ENCODE assay signal across 21 cellular contexts in the genomic region with DNA sequence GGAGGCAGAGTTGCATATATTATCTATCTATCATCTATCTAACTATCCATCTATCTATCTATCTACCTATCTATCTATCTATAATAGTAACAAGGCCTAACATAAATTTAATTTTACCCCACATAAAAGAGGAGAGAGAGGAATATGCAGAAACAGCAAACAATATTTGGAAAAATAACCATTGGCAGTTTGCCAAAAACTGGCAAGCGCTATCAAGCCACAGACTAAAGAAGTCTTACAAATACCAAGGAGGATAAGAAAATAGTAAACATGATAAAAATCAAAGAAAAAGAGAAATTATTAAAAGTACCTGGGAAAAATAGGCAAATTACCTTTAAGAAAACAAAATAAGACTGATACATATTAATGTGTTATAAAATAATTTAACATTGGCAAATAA.
"Had no signal": no experiment of that assay in that cellular context is flagged by ENCODE, and none has a peak within 500 bp of the region (broad histone marks: within the 10 kb centered on the region; RNA-seq: fewer than 3 reads in every experiment).

No MANE protein-coding gene starts in this region.

- H3K4me3 ChIP-seq: coronary artery, dorsolateral prefrontal cortex, esophagus muscularis mucosa, gastroesophageal sphincter, heart left ventricle, hepatocyte, left lung, lower lobe of right lung, mucosa of descending colon had no signal

- H3K36me3 ChIP-seq: esophagus muscularis mucosa, gastroesophageal sphincter, heart left ventricle, left lung, lower lobe of right lung had no signal

- DNase-seq: dermis blood vessel endothelial cell; dorsolateral prefrontal cortex; effector CD4-positive, alpha-beta T cell; effector memory CD4-positive, alpha-beta T cell; foreskin keratinocyte; heart left ventricle; hypothalamus; immature natural killer cell; islet precursor cell; left cardiac atrium; left lung; left ventricle myocardium superior; lower lobe of right lung; mesenchymal stem cell; mucosa of descending colon; naive B cell had no signal

- H3K27ac ChIP-seq: coronary artery, dorsolateral prefrontal cortex, esophagus muscularis mucosa, foreskin keratinocyte, gastroesophageal sphincter, heart left ventricle, hepatocyte, left lung, lower lobe of right lung had no signal

- H2AFZ ChIP-seq: hepatocyte had no signal

- H3K9me3 ChIP-seq: esophagus muscularis mucosa, gastroesophageal sphincter, heart left ventricle, left lung, lower lobe of right lung had no signal

- FAIRE-seq: endothelial cell of umbilical vein had no signal

- H3K4me1 ChIP-seq: esophagus muscularis mucosa, foreskin keratinocyte, gastroesophageal sphincter, heart left ventricle, left lung, lower lobe of right lung had no signal

- H3K4me2 ChIP-seq: hepatocyte had no signal

- H3K79me2 ChIP-seq: hepatocyte had no signal

- H3K27me3 ChIP-seq: esophagus muscularis mucosa, foreskin keratinocyte, gastroesophageal sphincter, heart left ventricle, hepatocyte, left lung had no signal

- ATAC-seq: foreskin keratinocyte, gastroesophageal sphincter, heart left ventricle, left cardiac atrium, left lung, left ventricle myocardium superior, lower lobe of right lung, mucosa of descending colon had no signal
